1 cellular context compared by ENCODE assay signal in genomic region chr5:34838785-34839714, GRCh38.
A peak's percentile ranks its signal among the peaks of the same experiment; 100 is the strongest.
TF ChIP-seq lines count a peak whose summit lies in the region.

TTC23L (plus strand) TSS chr5:34839164; CDS start chr5:34840672, 1,508 bp downstream.

TF ChIP-seq in HepG2, 621 proteins besides CTCF, POLR2A, EP300 and RAD21 (continued from another document and continues in another):
- TF ChIP-seq TFAP4 (IDR thresholded peaks at IDR 0.05; ENCODE audit: borderline replicate concordance, low read depth) (peak; percentile 78; the same call in 1 of the 2 replicates), CSRNP2 (CRISPR knock-in tag; conservative IDR thresholded peaks at IDR 0.05; ENCODE audit: low read depth) (no peak), ZNF678 (CRISPR knock-in tag; IDR thresholded peaks at IDR 0.05) (peak; percentile 53), ZFP37 (CRISPR knock-in tag; IDR thresholded peaks at IDR 0.05; ENCODE audit: borderline replicate concordance) (0 out of 2 replicates have a peak, but pooled peaks have one; percentile 54), ZSCAN22 (CRISPR knock-in tag; IDR thresholded peaks at IDR 0.05) (peak; percentile 61; the same call in 1 of the 2 replicates), ZFP62 (CRISPR knock-in tag; IDR thresholded peaks at IDR 0.05) (no peak), ZBED4 (CRISPR knock-in tag; IDR thresholded peaks at IDR 0.05; ENCODE audit: borderline replicate concordance) (peak; percentile 87), ZNF367 (CRISPR knock-in tag; IDR thresholded peaks at IDR 0.05; ENCODE audit: borderline replicate concordance) (no peak), GATAD2A (CRISPR knock-in tag; IDR thresholded peaks at IDR 0.05) (peak; percentile 57; the same call in 1 of the 2 replicates), ZNF597 (CRISPR knock-in tag; IDR thresholded peaks at IDR 0.05) (no peak), FOXJ3 (CRISPR knock-in tag; IDR thresholded peaks at IDR 0.05; ENCODE audit: borderline replicate concordance) (peak; percentile 84), HBP1 (CRISPR knock-in tag; IDR thresholded peaks at IDR 0.05; ENCODE audit: low read depth) (no peak), PRPF4 (IDR thresholded peaks at IDR 0.05; ENCODE audit: low read depth, low read length, poor library complexity, severe bottlenecking) (no peak), PRDM15 (CRISPR knock-in tag; IDR thresholded peaks at IDR 0.05) (no peak), NR0B2 (CRISPR knock-in tag; IDR thresholded peaks at IDR 0.05) (peak; percentile 93), HCFC1 (IDR thresholded peaks at IDR 0.05; ENCODE audit: low read depth, low read length) (peak; percentile 27; the same call in 1 of the 2 replicates), BRF2 (CRISPR knock-in tag; IDR thresholded peaks at IDR 0.05) (peak; percentile 85), ZBTB39 (CRISPR knock-in tag; IDR thresholded peaks at IDR 0.05) (no peak; the same call in 1 of the 2 replicates), ZBTB37 (CRISPR knock-in tag; IDR thresholded peaks at IDR 0.05) (peak; percentile 75; the same call in 1 of the 2 replicates), HNF4G (IDR thresholded peaks at IDR 0.05; ENCODE audit: borderline replicate concordance, low read depth, low read length) (peak; percentile 63; the same call in 1 of the 2 replicates), HNF4G (CRISPR knock-in tag; IDR thresholded peaks at IDR 0.05; ENCODE audit: borderline replicate concordance, low read depth) (peak; percentile 70; the same call in 1 of the 2 replicates), ZBTB7A (CRISPR knock-in tag; IDR thresholded peaks at IDR 0.05) (no peak; the same call in 1 of the 2 replicates), ATAD3A (CRISPR knock-in tag; IDR thresholded peaks at IDR 0.05) (no peak), RFX5 (IDR thresholded peaks at IDR 0.05; ENCODE audit: low read depth, low read length) (peak; percentile 72), SKIL (CRISPR knock-in tag; IDR thresholded peaks at IDR 0.05; ENCODE audit: borderline replicate concordance) (peak; percentile 86), ZNF282 (IDR thresholded peaks at IDR 0.05; ENCODE audit: partially characterized antibody) (no peak), GABPB1 (CRISPR knock-in tag; IDR thresholded peaks at IDR 0.05) (peak; percentile 97), KDM1A (CRISPR knock-in tag; IDR thresholded peaks at IDR 0.05) (0 out of 2 replicates have a peak, but pooled peaks have one; percentile 38), RFXANK (CRISPR knock-in tag; IDR thresholded peaks at IDR 0.05) (no peak; the same call in 1 of the 2 replicates), TBX3 (IDR thresholded peaks at IDR 0.05; ENCODE audit: borderline replicate concordance) (no peak), SMC3 (IDR thresholded peaks at IDR 0.05; ENCODE audit: low read length) (no peak), NFRKB (IDR thresholded peaks at IDR 0.05) (no peak), ARNTL (CRISPR knock-in tag; IDR thresholded peaks at IDR 0.05) (no peak; the same call in 1 of the 2 replicates), ZNF670 (CRISPR knock-in tag; IDR thresholded peaks at IDR 0.05; ENCODE audit: borderline replicate concordance) (peak; percentile 94), IRF2 (CRISPR knock-in tag; IDR thresholded peaks at IDR 0.05) (0 out of 2 replicates have a peak, but pooled peaks have one; percentile 31), MAFK (conservative IDR thresholded peaks at IDR 0.05 in 1 of 2, IDR thresholded peaks at IDR 0.05 in 1 of 2; ENCODE audit: low read length in 2 of 2) (no peak)
